ENCODE assay signal across 30 cellular contexts in genomic region chr3:46409735-46410489, GRCh38. TPM values are rescaled to one million over a fixed set of nuclear protein-coding genes. Genes with fewer than 3 reads are reported as not detected.
A peak's percentile ranks its signal among the peaks of the same experiment; 100 is the strongest.
DNase-seq lines count a peak whose midpoint lies in the region; ATAC-seq and TF ChIP-seq lines count a peak whose summit lies in the region.
"Had no signal": no experiment of that assay in that cellular context is flagged by ENCODE, and none has a peak within 500 bp of the region (broad histone marks: within the 10 kb centered on the region; RNA-seq: fewer than 3 reads in every experiment).

No MANE protein-coding gene starts in this region.

- H3K4me1 Mint-ChIP-seq in activated T-helper 1 cell treated with anti-CD3 and anti-CD28 coated beads, Interleukin-12 subunit alpha, Interleukin-12 subunit beta, Interleukin-2, Interleukin-4 antibody, amounts not matched to agents 30 ng/mL and 10 ng/mL and 1 ng/mL, durations not matched to agents 14 hours and 24 hours and 36 hours (ENCODE audit: low read depth) = peaks cover 42% of the 10 kb centered on the region
- H3K4me1 Mint-ChIP-seq in immature natural killer cell = peaks cover 29 to 37% of the 10 kb centered on the region in 2 donors

- no peak overlapping the region for H3K27ac Mint-ChIP-seq in activated T-helper 1 cell treated with anti-CD3 and anti-CD28 coated beads, Interleukin-12 subunit alpha, Interleukin-12 subunit beta, Interleukin-2, Interleukin-4 antibody, amounts not matched to agents 30 ng/mL and 10 ng/mL and 1 ng/mL, durations not matched to agents 14 hours and 24 hours and 36 hours
- H3K27ac Mint-ChIP-seq in immature natural killer cell = peak overlapping the region in 4 of 6 donors; percentile 14 to 26 (median 22)

- intact Hi-C loops in left ventricle myocardium superior (cut with micrococcal nuclease) = no loop called here
- intact Hi-C loops in right cardiac atrium (cut with DNase I) = no loop called here
- intact Hi-C loops in activated T-helper 1 cell treated with anti-CD3 and anti-CD28 coated beads, Interleukin-12 subunit alpha, Interleukin-12 subunit beta, Interleukin-2, Interleukin-4 antibody, amounts not matched to agents 30 ng/mL and 10 ng/mL and 1 ng/mL, durations not matched to agents 14 hours and 24 hours and 36 hours (cut with micrococcal nuclease) = no loop called here

- peak overlapping the region; percentile 17 for H3K4me3 Mint-ChIP-seq in activated T-helper 1 cell treated with anti-CD3 and anti-CD28 coated beads, Interleukin-12 subunit alpha, Interleukin-12 subunit beta, Interleukin-2, Interleukin-4 antibody, amounts not matched to agents 30 ng/mL and 10 ng/mL and 1 ng/mL, durations not matched to agents 14 hours and 24 hours and 36 hours
- H3K4me3 Mint-ChIP-seq in immature natural killer cell = peak overlapping the region in 1 of 5 donors; percentile 26
- H3K4me3 Mint-ChIP-seq: neural crest cell had no signal

- H3K36me3 Mint-ChIP-seq in activated T-helper 1 cell treated with anti-CD3 and anti-CD28 coated beads, Interleukin-12 subunit alpha, Interleukin-12 subunit beta, Interleukin-2, Interleukin-4 antibody, amounts not matched to agents 30 ng/mL and 10 ng/mL and 1 ng/mL, durations not matched to agents 14 hours and 24 hours and 36 hours (ENCODE audit: low read depth) = peaks cover 6% of the 10 kb centered on the region
- H3K36me3 Mint-ChIP-seq in immature natural killer cell = no peaks in the 10 kb centered on the region

- no peak overlapping the region for H3K4me3 ChIP-seq in right cardiac atrium (ENCODE audit: low read length)
- peak overlapping the region in 1 of 4 donors; percentile 52 for H3K4me3 ChIP-seq in upper lobe of left lung
- H3K4me3 ChIP-seq: ascending aorta, prostate gland had no signal

- no peak overlapping the region for H3K27ac ChIP-seq in right cardiac atrium (ENCODE audit: low read length)
- H3K27ac ChIP-seq in upper lobe of left lung = peak overlapping the region; percentile 4 to 93 (median 68)
- H3K27ac ChIP-seq: ascending aorta; BLaER1 treated with 17β-estradiol and CSF1 and Interleukin-3, amounts not matched to agents 10 nM and 100 nM; epithelial cell of prostate; prostate gland had no signal

- H3K9me3 ChIP-seq in right cardiac atrium (ENCODE audit: control insufficient read depth, low read length) = no peaks in the 10 kb centered on the region
- no peaks in the 10 kb centered on the region for H3K9me3 ChIP-seq in upper lobe of left lung
- H3K9me3 ChIP-seq: ascending aorta; BLaER1 treated with 17β-estradiol and CSF1 and Interleukin-3, amounts not matched to agents 10 nM and 100 nM; prostate gland had no signal

- H3K27me3 ChIP-seq in right cardiac atrium (ENCODE audit: control insufficient read depth, insufficient read depth) (no peaks in the 10 kb centered on the region), upper lobe of left lung (no peaks in the 10 kb centered on the region)
- H3K27me3 ChIP-seq: ascending aorta; BLaER1 treated with 17β-estradiol and CSF1 and Interleukin-3, amounts not matched to agents 10 nM and 100 nM had no signal

- peaks cover 16% of the 10 kb centered on the region for H3K27me3 Mint-ChIP-seq in activated T-helper 1 cell treated with anti-CD3 and anti-CD28 coated beads, Interleukin-12 subunit alpha, Interleukin-12 subunit beta, Interleukin-2, Interleukin-4 antibody, amounts not matched to agents 30 ng/mL and 10 ng/mL and 1 ng/mL, durations not matched to agents 14 hours and 24 hours and 36 hours (ENCODE audit: insufficient read depth)
- peaks cover 0 to 2% (median 0%) of the 10 kb centered on the region in 3 donors for H3K27me3 Mint-ChIP-seq in immature natural killer cell (ENCODE audit: low read depth in 3 of 3)

- no peak for TF ChIP-seq CTCF in upper lobe of left lung (IDR thresholded peaks at IDR 0.05)

- H3K4me1 ChIP-seq in right cardiac atrium (ENCODE audit: control insufficient read depth, insufficient read depth, low read length) (peaks cover 17% of the 10 kb centered on the region), upper lobe of left lung (peaks cover 66 to 84% (median 70%) of the 10 kb centered on the region in 4 donors)

- no peak for TF ChIP-seq EP300 in upper lobe of left lung (IDR thresholded peaks at IDR 0.05)

- H3K36me3 ChIP-seq in upper lobe of left lung = no peaks in the 10 kb centered on the region
- H3K36me3 ChIP-seq: ascending aorta, prostate gland had no signal

- H3K9me3 Mint-ChIP-seq in activated T-helper 1 cell treated with anti-CD3 and anti-CD28 coated beads, Interleukin-12 subunit alpha, Interleukin-12 subunit beta, Interleukin-2, Interleukin-4 antibody, amounts not matched to agents 30 ng/mL and 10 ng/mL and 1 ng/mL, durations not matched to agents 14 hours and 24 hours and 36 hours = no peaks in the 10 kb centered on the region
- H3K9me3 Mint-ChIP-seq in immature natural killer cell = no peaks in the 10 kb centered on the region
- H3K9me3 Mint-ChIP-seq: neural crest cell had no signal

- ATAC-seq in left ventricle myocardium superior = peak; percentile 35
- no peak for ATAC-seq in right cardiac atrium
- ATAC-seq in upper lobe of left lung (ENCODE audit: low FRiP score in 2 of 2) = no peak
- no peak for ATAC-seq in HG02840 (IDR thresholded peaks at IDR 0.05; ENCODE audit: low FRiP score, unreplicated experiment)

- 82% methylated on average over 9 of the region's 9 CpGs for WGBS in right cardiac atrium
- WGBS in upper lobe of left lung, 2 donors = 62 to 74% methylated on average over 9 of the region's 9 CpGs

- DNase-seq in left ventricle myocardium superior = peak; percentile 61
- no peak for DNase-seq in right cardiac atrium
- no peak for DNase-seq in activated T-helper 1 cell treated with anti-CD3 and anti-CD28 coated beads, Interleukin-12 subunit alpha, Interleukin-12 subunit beta, Interleukin-2, Interleukin-4 antibody, amounts not matched to agents 30 ng/mL and 10 ng/mL and 1 ng/mL, durations not matched to agents 14 hours and 24 hours and 36 hours (ENCODE audit: low spot score)
- no peak for DNase-seq in immature natural killer cell
- DNase-seq in upper lobe of left lung = peak in 1 of 2 donors; percentile 34
- DNase-seq in NCI-H1092 treated with DMSO at 0.1 percent for 48 hours (lab: John Stamatoyannopoulos, UW) = no peak
- no peak for DNase-seq in stimulated activated CD4-positive, alpha-beta T cell treated with anti-CD3 and anti-CD28 coated beads, Interleukin-12 subunit alpha, Interleukin-12 subunit beta, amount 100 ng/mL, for 4 hours
- DNase-seq: ACHN; activated CD4-positive, alpha-beta T cell treated with anti-CD3 and anti-CD28 coated beads for 4 hours; activated naive CD4-positive, alpha-beta T cell treated with anti-CD3 and anti-CD28 coated beads, Interleukin-2, amount 50 U/mL, for 16 hours; Calu3; central memory CD4-positive, alpha-beta T cell; effector CD4-positive, alpha-beta T cell; H7; Karpas-422; MV-4-11; NCI-H1694; NCI-H2171; NCI-H510A treated with DMSO at 0.1 percent for 48 hours; stimulated activated CD4-positive, alpha-beta T cell treated with anti-CD3 and anti-CD28 coated beads, Interleukin-1b, Interleukin-23, amount 100 ng/mL, for 48 hours had no signal

- no peak for TF ChIP-seq POLR2A in upper lobe of left lung (IDR thresholded peaks at IDR 0.05)

RNA-seq across cellular contexts. Expression of gene CCRL2, which starts 2.9 kb away (rescaled TPM):
- 1.4 TPM for total RNA-seq in left ventricle myocardium superior
- 1 to 10 TPM; 1.4 to 3.1 (median 2.4) TPM for total RNA-seq in right cardiac atrium
- polyA plus RNA-seq in right cardiac atrium = 1.7 TPM
- 2.2 and 3.9 TPM in 2 replicates for total RNA-seq in activated T-helper 1 cell treated with anti-CD3 and anti-CD28 coated beads, Interleukin-12 subunit alpha, Interleukin-12 subunit beta, Interleukin-2, Interleukin-4 antibody, amounts not matched to agents 30 ng/mL and 10 ng/mL and 1 ng/mL, durations not matched to agents 14 hours and 24 hours and 36 hours
- 1 to 10 TPM; 1.3 to 2.0 (median 1.4) TPM for polyA plus RNA-seq in immature natural killer cell
- 10 to 100 TPM in 4 of 6 donors, 1 to 10 TPM in 2; 4.2 to 25.5 (median 13.7) TPM for total RNA-seq in upper lobe of left lung
- total RNA-seq: ascending aorta, Calu3, H7, neural crest cell, SK-MEL-5 had no signal

RNA-seq across cellular contexts. Expression of gene CCR5, which starts 39.2 kb away (rescaled TPM):
- 0.62 TPM for total RNA-seq in left ventricle myocardium superior
- 1 to 10 TPM in 2 of 4 donors, under 1 TPM in 2; 0.68 to 1.7 (median 0.99) TPM for total RNA-seq in right cardiac atrium
- 0.27 TPM for polyA plus RNA-seq in right cardiac atrium
- 5.8 TPM in 2 replicates for total RNA-seq in activated T-helper 1 cell treated with anti-CD3 and anti-CD28 coated beads, Interleukin-12 subunit alpha, Interleukin-12 subunit beta, Interleukin-2, Interleukin-4 antibody, amounts not matched to agents 30 ng/mL and 10 ng/mL and 1 ng/mL, durations not matched to agents 14 hours and 24 hours and 36 hours
- 1 to 10 TPM in 2 of 3 donors, not detected in 1; 1.4 to 4.2 TPM for polyA plus RNA-seq in immature natural killer cell
- 1 to 10 TPM in 5 of 6 donors, under 1 TPM in 1; 0.33 to 8.6 (median 3.1) TPM for total RNA-seq in upper lobe of left lung
- total RNA-seq: ascending aorta, Calu3, Daoy, H7, neural crest cell, SK-MEL-5, temporal lobe had no signal

RNA-seq across cellular contexts. Expression of gene LTF, which starts 54.8 kb away (rescaled TPM):
- 3.7 TPM for total RNA-seq in left ventricle myocardium superior
- total RNA-seq in right cardiac atrium = 1 to 10 TPM in 3 of 4 donors, under 1 TPM in 1; 0.71 to 5.5 (median 2.2) TPM
- 1.00 TPM for polyA plus RNA-seq in right cardiac atrium
- total RNA-seq in activated T-helper 1 cell treated with anti-CD3 and anti-CD28 coated beads, Interleukin-12 subunit alpha, Interleukin-12 subunit beta, Interleukin-2, Interleukin-4 antibody, amounts not matched to agents 30 ng/mL and 10 ng/mL and 1 ng/mL, durations not matched to agents 14 hours and 24 hours and 36 hours = not detected in 2 replicates
- polyA plus RNA-seq in immature natural killer cell = not detected
- 10 to 100 TPM in 3 of 6 donors, 1 to 10 TPM in 3; 3.3 to 85.9 (median 12.5) TPM for total RNA-seq in upper lobe of left lung
- total RNA-seq: Calu3; Daoy; H7; neural crest cell; T-helper 1 cell treated with Interleukin-12 subunit alpha and Interleukin-12 subunit beta and Interleukin-4 antibody, amounts not matched to agents 30 ng/mL and 1 ng/mL, for 36 hours had no signal

RNA-seq across cellular contexts. Expression of gene CCR2, which starts 56.0 kb away (rescaled TPM):
- total RNA-seq in left ventricle myocardium superior = 1.3 TPM
- total RNA-seq in right cardiac atrium = 1 to 10 TPM in 3 of 4 donors, under 1 TPM in 1; 0.42 to 2.5 (median 1.7) TPM
- polyA plus RNA-seq in right cardiac atrium = 0.43 TPM
- 20.6 and 21.0 TPM in 2 replicates for total RNA-seq in activated T-helper 1 cell treated with anti-CD3 and anti-CD28 coated beads, Interleukin-12 subunit alpha, Interleukin-12 subunit beta, Interleukin-2, Interleukin-4 antibody, amounts not matched to agents 30 ng/mL and 10 ng/mL and 1 ng/mL, durations not matched to agents 14 hours and 24 hours and 36 hours
- 10 to 100 TPM in 1 of 3 donors, 1 to 10 TPM in 2; 3.5 to 10.8 (median 6.7) TPM for polyA plus RNA-seq in immature natural killer cell
- total RNA-seq in upper lobe of left lung = 10 to 100 TPM in 1 of 6 donors, 1 to 10 TPM in 5; 2.1 to 27.8 (median 6.6) TPM
- total RNA-seq: Calu3, Daoy, H7, neural crest cell, SK-MEL-5 had no signal
